ENCODE assay signal across 1 cellular context in the genomic region with DNA sequence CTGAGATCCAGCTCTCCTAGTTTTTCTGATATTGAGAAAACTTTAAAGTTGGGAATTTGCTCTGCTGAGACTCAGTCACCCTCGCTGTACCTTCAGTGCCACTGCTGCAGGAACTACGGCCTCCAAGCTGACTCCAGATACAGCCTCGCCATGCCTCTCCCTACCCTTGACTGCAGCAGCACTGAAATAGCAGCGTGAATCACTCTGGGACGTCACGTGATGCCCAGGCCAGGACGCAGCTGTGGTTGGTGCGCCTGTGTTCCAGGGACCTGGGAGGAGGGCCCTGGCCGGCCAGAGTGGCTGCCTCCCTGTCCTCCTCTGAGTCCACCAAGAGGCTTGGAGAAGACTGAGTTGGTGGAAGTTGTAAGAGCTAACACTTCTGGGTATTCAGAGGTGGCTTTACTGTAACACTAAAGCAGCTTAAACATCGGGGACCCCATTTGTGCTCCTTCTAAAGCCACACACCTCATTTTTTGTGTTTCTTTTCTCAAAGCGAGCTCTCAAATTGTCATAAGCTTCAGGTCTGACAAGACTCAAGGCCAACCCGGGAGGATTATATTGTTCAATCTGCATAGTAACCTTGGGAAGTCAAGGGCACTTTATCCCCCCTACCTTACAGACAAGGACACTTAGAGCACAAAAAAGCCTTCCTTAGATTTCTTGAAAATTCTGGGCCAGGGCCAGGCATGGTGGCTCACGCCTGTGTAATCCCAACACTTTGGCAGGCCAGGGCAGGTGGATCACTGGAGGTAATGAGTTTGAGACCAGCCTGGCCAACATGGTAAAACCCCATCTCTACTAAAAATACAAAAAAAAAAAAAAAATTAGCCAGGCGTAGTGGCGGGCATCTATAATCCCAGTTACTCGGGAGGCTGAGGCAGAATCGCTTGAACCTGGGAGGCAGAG.
TF ChIP-seq lines count a peak whose summit lies in the region.

No MANE protein-coding gene starts in this region.

TF ChIP-seq in K562, 482 proteins besides CTCF, POLR2A, EP300 and RAD21 (continued from another document and continues in another):
- TF ChIP-seq, protein P1, sequence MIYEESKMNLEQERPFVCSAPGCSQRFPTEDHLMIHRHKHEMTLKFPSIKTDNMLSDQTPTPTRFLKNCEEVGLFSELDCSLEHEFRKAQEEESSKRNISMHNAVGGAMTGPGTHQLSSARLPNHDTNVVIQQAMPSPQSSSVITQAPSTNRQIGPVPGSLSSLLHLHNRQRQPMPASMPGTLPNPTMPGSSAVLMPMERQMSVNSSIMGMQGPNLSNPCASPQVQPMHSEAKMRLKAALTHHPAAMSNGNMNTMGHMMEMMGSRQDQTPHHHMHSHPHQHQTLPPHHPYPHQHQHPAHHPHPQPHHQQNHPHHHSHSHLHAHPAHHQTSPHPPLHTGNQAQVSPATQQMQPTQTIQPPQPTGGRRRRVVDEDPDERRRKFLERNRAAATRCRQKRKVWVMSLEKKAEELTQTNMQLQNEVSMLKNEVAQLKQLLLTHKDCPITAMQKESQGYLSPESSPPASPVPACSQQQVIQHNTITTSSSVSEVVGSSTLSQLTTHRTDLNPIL (CRISPR knock-in tag; IDR thresholded peaks at IDR 0.05): no peak
- TF ChIP-seq PURB (CRISPR knock-in tag; IDR thresholded peaks at IDR 0.05; ENCODE audit: low read depth) (no peak), RFX7 (CRISPR knock-in tag; IDR thresholded peaks at IDR 0.05) (no peak), SMARCA4 (IDR thresholded peaks at IDR 0.05) (peak; percentile 34; the same call in 1 of the 2 replicates), ZKSCAN1 (IDR thresholded peaks at IDR 0.05; ENCODE audit: low read depth, low read length) (peak; percentile 24; the same call in 1 of the 2 replicates), OTX1 (CRISPR knock-in tag; IDR thresholded peaks at IDR 0.05) (no peak), TCF3 (CRISPR knock-in tag; IDR thresholded peaks at IDR 0.05) (no peak), LEF1 (IDR thresholded peaks at IDR 0.05) (no peak), WHSC1 (IDR thresholded peaks at IDR 0.05; ENCODE audit: low read length) (no peak), MYC (IDR thresholded peaks at IDR 0.05; ENCODE audit: low read depth, low read length) (peak; percentile 47; the same call in 1 of the 2 replicates), MYC (CRISPR knock-in tag; IDR thresholded peaks at IDR 0.05; ENCODE audit: borderline replicate concordance, low read depth) (no peak; the same call in 1 of the 2 replicates), KDM5B (IDR thresholded peaks at IDR 0.05; ENCODE audit: insufficient replicate concordance, low read depth, low read length) (peak; percentile 92), NFYB (IDR thresholded peaks at IDR 0.05; ENCODE audit: extremely low read depth, insufficient read length) (no peak), PPARD (CRISPR knock-in tag; IDR thresholded peaks at IDR 0.05) (no peak), PRPF4 (IDR thresholded peaks at IDR 0.05; ENCODE audit: insufficient read depth, low read depth, low read length, poor library complexity, severe bottlenecking) (no peak), MXI1 (IDR thresholded peaks at IDR 0.05; ENCODE audit: low read depth, low read length) (0 out of 2 replicates have a peak, but pooled peaks have one; percentile 13), RBM14 (IDR thresholded peaks at IDR 0.05; ENCODE audit: borderline replicate concordance, insufficient read depth, low read depth, low read length) (no peak), MAFF (IDR thresholded peaks at IDR 0.05; ENCODE audit: low read length) (no peak), RUNX1 (IDR thresholded peaks at IDR 0.05; ENCODE audit: low read depth) (no peak), SNRNP70 (optimal IDR thresholded peaks at IDR 0.05; ENCODE audit: low read depth, low read length) (no peak), ETV1 (tag; conservative IDR thresholded peaks at IDR 0.05; ENCODE audit: low read depth) (no peak), ZNF384 (IDR thresholded peaks at IDR 0.05; ENCODE audit: low read depth, low read length) (no peak), ZNF431 (CRISPR knock-in tag; IDR thresholded peaks at IDR 0.05) (no peak), RHOXF2B (CRISPR knock-in tag; conservative IDR thresholded peaks at IDR 0.05) (0 out of 2 replicates have a peak, but pooled peaks have one; percentile 68)
- TF ChIP-seq, protein P2, sequence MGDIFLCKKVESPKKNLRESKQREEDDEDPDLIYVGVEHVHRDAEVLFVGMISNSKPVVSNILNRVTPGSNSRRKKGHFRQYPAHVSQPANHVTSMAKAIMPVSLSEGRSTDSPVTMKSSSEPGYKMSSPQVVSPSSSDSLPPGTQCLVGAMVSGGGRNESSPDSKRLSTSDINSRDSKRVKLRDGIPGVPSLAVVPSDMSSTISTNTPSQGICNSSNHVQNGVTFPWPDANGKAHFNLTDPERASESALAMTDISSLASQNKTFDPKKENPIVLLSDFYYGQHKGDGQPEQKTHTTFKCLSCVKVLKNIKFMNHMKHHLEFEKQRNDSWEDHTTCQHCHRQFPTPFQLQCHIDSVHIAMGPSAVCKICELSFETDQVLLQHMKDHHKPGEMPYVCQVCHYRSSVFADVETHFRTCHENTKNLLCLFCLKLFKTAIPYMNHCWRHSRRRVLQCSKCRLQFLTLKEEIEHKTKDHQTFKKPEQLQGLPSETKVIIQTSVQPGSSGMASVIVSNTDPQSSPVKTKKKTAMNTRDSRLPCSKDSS (IDR thresholded peaks at IDR 0.05; ENCODE audit: low read depth, partially characterized antibody): no peak
- TF ChIP-seq, protein P3, sequence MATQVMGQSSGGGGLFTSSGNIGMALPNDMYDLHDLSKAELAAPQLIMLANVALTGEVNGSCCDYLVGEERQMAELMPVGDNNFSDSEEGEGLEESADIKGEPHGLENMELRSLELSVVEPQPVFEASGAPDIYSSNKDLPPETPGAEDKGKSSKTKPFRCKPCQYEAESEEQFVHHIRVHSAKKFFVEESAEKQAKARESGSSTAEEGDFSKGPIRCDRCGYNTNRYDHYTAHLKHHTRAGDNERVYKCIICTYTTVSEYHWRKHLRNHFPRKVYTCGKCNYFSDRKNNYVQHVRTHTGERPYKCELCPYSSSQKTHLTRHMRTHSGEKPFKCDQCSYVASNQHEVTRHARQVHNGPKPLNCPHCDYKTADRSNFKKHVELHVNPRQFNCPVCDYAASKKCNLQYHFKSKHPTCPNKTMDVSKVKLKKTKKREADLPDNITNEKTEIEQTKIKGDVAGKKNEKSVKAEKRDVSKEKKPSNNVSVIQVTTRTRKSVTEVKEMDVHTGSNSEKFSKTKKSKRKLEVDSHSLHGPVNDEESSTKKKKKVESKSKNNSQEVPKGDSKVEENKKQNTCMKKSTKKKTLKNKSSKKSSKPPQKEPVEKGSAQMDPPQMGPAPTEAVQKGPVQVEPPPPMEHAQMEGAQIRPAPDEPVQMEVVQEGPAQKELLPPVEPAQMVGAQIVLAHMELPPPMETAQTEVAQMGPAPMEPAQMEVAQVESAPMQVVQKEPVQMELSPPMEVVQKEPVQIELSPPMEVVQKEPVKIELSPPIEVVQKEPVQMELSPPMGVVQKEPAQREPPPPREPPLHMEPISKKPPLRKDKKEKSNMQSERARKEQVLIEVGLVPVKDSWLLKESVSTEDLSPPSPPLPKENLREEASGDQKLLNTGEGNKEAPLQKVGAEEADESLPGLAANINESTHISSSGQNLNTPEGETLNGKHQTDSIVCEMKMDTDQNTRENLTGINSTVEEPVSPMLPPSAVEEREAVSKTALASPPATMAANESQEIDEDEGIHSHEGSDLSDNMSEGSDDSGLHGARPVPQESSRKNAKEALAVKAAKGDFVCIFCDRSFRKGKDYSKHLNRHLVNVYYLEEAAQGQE (CRISPR knock-in tag; IDR thresholded peaks at IDR 0.05; ENCODE audit: low read depth): no peak
- TF ChIP-seq, protein P4, sequence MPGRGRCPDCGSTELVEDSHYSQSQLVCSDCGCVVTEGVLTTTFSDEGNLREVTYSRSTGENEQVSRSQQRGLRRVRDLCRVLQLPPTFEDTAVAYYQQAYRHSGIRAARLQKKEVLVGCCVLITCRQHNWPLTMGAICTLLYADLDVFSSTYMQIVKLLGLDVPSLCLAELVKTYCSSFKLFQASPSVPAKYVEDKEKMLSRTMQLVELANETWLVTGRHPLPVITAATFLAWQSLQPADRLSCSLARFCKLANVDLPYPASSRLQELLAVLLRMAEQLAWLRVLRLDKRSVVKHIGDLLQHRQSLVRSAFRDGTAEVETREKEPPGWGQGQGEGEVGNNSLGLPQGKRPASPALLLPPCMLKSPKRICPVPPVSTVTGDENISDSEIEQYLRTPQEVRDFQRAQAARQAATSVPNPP (IDR thresholded peaks at IDR 0.05; ENCODE audit: borderline replicate concordance, insufficient read depth, insufficient read length): no peak
- TF ChIP-seq, protein P5, sequence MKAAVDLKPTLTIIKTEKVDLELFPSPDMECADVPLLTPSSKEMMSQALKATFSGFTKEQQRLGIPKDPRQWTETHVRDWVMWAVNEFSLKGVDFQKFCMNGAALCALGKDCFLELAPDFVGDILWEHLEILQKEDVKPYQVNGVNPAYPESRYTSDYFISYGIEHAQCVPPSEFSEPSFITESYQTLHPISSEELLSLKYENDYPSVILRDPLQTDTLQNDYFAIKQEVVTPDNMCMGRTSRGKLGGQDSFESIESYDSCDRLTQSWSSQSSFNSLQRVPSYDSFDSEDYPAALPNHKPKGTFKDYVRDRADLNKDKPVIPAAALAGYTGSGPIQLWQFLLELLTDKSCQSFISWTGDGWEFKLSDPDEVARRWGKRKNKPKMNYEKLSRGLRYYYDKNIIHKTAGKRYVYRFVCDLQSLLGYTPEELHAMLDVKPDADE (conservative IDR thresholded peaks at IDR 0.05; ENCODE audit: control insufficient read depth, low read depth, low read length): no peak
- TF ChIP-seq, protein P6, sequence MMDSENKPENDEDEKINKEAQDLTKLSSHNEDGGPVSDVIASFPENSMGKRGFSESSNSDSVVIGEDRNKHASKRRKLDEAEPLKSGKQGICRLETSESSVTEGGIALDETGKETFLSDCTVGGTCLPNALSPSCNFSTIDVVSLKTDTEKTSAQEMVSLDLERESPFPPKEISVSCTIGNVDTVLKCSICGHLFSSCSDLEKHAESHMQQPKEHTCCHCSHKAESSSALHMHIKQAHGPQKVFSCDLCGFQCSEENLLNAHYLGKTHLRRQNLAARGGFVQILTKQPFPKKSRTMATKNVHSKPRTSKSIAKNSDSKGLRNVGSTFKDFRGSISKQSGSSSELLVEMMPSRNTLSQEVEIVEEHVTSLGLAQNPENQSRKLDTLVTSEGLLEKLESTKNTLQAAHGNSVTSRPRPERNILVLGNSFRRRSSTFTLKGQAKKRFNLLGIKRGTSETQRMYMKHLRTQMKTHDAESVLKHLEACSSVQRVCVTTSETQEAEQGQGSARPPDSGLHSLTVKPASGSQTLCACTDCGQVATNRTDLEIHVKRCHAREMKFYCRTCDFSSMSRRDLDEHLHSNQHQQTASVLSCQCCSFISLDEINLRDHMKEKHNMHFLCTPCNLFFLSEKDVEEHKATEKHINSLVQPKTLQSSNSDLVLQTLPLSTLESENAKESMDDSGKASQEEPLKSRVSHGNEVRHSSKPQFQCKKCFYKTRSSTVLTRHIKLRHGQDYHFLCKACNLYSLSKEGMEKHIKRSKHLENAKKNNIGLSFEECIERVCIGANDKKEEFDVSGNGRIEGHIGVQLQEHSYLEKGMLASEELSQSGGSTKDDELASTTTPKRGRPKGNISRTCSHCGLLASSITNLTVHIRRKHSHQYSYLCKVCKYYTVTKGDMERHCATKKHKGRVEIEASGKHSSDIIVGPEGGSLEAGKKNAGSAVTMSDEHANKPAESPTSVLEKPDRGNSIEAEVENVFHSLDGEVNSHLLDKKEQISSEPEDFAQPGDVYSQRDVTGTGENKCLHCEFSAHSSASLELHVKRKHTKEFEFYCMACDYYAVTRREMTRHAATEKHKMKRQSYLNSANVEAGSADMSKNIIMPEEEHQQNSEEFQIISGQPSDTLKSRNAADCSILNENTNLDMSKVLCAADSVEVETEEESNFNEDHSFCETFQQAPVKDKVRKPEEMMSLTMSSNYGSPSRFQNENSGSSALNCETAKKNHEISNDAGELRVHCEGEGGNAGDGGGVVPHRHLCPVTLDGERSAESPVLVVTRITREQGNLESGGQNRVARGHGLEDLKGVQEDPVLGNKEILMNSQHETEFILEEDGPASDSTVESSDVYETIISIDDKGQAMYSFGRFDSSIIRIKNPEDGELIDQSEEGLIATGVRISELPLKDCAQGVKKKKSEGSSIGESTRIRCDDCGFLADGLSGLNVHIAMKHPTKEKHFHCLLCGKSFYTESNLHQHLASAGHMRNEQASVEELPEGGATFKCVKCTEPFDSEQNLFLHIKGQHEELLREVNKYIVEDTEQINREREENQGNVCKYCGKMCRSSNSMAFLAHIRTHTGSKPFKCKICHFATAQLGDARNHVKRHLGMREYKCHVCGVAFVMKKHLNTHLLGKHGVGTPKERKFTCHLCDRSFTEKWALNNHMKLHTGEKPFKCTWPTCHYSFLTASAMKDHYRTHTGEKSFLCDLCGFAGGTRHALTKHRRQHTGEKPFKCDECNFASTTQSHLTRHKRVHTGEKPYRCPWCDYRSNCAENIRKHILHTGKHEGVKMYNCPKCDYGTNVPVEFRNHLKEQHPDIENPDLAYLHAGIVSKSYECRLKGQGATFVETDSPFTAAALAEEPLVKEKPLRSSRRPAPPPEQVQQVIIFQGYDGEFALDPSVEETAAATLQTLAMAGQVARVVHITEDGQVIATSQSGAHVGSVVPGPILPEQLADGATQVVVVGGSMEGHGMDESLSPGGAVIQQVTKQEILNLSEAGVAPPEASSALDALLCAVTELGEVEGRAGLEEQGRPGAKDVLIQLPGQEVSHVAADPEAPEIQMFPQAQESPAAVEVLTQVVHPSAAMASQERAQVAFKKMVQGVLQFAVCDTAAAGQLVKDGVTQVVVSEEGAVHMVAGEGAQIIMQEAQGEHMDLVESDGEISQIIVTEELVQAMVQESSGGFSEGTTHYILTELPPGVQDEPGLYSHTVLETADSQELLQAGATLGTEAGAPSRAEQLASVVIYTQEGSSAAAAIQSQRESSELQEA (IDR thresholded peaks at IDR 0.05; ENCODE audit: low read depth): no peak
- TF ChIP-seq, protein P7, sequence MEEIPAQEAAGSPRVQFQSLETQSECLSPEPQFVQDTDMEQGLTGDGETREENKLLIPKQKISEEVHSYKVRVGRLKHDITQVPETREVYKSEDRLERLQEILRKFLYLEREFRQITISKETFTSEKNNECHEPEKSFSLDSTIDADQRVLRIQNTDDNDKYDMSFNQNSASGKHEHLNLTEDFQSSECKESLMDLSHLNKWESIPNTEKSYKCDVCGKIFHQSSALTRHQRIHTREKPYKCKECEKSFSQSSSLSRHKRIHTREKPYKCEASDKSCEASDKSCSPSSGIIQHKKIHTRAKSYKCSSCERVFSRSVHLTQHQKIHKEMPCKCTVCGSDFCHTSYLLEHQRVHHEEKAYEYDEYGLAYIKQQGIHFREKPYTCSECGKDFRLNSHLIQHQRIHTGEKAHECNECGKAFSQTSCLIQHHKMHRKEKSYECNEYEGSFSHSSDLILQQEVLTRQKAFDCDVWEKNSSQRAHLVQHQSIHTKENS (CRISPR knock-in tag; IDR thresholded peaks at IDR 0.05): no peak
- TF ChIP-seq, protein P8, sequence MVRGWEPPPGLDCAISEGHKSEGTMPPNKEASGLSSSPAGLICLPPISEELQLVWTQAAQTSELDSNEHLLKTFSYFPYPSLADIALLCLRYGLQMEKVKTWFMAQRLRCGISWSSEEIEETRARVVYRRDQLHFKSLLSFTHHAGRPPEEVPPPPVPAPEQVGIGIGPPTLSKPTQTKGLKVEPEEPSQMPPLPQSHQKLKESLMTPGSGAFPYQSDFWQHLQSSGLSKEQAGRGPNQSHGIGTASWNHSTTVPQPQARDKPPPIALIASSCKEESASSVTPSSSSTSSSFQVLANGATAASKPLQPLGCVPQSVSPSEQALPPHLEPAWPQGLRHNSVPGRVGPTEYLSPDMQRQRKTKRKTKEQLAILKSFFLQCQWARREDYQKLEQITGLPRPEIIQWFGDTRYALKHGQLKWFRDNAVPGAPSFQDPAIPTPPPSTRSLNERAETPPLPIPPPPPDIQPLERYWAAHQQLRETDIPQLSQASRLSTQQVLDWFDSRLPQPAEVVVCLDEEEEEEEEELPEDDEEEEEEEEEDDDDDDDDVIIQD (CRISPR knock-in tag; IDR thresholded peaks at IDR 0.05): no peak
